In genomic region chr9:133935328-133936040, GRCh38 we compare ENCODE assay signal across 10 cellular contexts. TPM values are rescaled to one million over a fixed set of nuclear protein-coding genes. Genes with fewer than 3 reads are reported as not detected.
DNase-seq lines count a peak whose midpoint lies in the region; ATAC-seq and TF ChIP-seq lines count a peak whose summit lies in the region.
"Had no signal": no experiment of that assay in that cellular context is flagged by ENCODE, and none has a peak within 500 bp of the region (broad histone marks: within the 10 kb centered on the region; RNA-seq: fewer than 3 reads in every experiment).

No MANE protein-coding gene starts in this region.

- no peaks in the 10 kb centered on the region for H3F3A ChIP-seq in GM23338 (replicated peaks; ENCODE audit: low read depth)

- H3K9me3 ChIP-seq in ascending aorta (no peaks in the 10 kb centered on the region), right atrium auricular region (no peaks in the 10 kb centered on the region)

- CTCF ChIA-PET in activated naive CD4-positive, alpha-beta T cell treated with anti-CD3 and anti-CD28 coated beads, Interleukin-2, amount 10 ng/mL, durations not matched to agents 7 days and 5 days (lab: Charles Lee), result interaction anchor here (0.7 kb wide), 1 partner anchor 692 kb away, joined by 5 read pairs; no protein-coding TSS in a partner anchor

- ATAC-seq in GM23338, result peak; percentile 11; the same call in 2 of the 3 replicates
- ATAC-seq in natural killer cell treated with Interleukin-12 subunit alpha and Interleukin-12 subunit beta and Interleukin-15 and Interleukin-18, amount 100 ng/mL, for 72 hours, result no peak

- intact Hi-C loops in ascending aorta (cut with DNase I), result no loop called here

- H3K4me1 Mint-ChIP-seq in GM23338, result peaks cover 21% of the 10 kb centered on the region
- H3K4me1 Mint-ChIP-seq in activated naive CD4-positive, alpha-beta T cell treated with anti-CD3 and anti-CD28 coated beads, Interleukin-2, amount 10 ng/mL, durations not matched to agents 7 days and 5 days, result no peaks in the 10 kb centered on the region
- H3K4me1 Mint-ChIP-seq in natural killer cell treated with Interleukin-12 subunit alpha and Interleukin-12 subunit beta and Interleukin-15 and Interleukin-18, amount 100 ng/mL, for 72 hours (ENCODE audit: low read depth in 2 of 2), result no peaks in the 10 kb centered on the region

- H3K4me2 ChIP-seq in GM23338, result no peak overlapping the region

- H3K4me3 ChIP-seq in GM23338 (no peak overlapping the region), ascending aorta (no peak overlapping the region), right atrium auricular region (peak overlapping the region in 1 of 2 donors; percentile 11), H7 (ENCODE audit: insufficient read depth, low read depth, low read length) (no peak overlapping the region)

- H3K9me2 ChIP-seq in GM23338 (ENCODE audit: insufficient read depth), result no peaks in the 10 kb centered on the region

- peaks cover 20% of the 10 kb centered on the region for H3K36me3 Mint-ChIP-seq in GM23338 (ENCODE audit: low read depth)
- H3K36me3 Mint-ChIP-seq in activated naive CD4-positive, alpha-beta T cell treated with anti-CD3 and anti-CD28 coated beads, Interleukin-2, amount 10 ng/mL, durations not matched to agents 7 days and 5 days, result no peaks in the 10 kb centered on the region
- no peaks in the 10 kb centered on the region for H3K36me3 Mint-ChIP-seq in natural killer cell treated with Interleukin-12 subunit alpha and Interleukin-12 subunit beta and Interleukin-15 and Interleukin-18, amount 100 ng/mL, for 72 hours

- TF ChIP-seq CTCF in GM23338 (conservative IDR thresholded peaks at IDR 0.05; ENCODE audit: low read depth in 2 of 2) (no peak), ascending aorta (IDR thresholded peaks at IDR 0.05) (no peak), right atrium auricular region (IDR thresholded peaks at IDR 0.05) (no peak)

- H3K4me1 ChIP-seq in GM23338 (ENCODE audit: insufficient read depth) (no peaks in the 10 kb centered on the region), ascending aorta (no peaks in the 10 kb centered on the region), right atrium auricular region (peaks cover 0 to 26% of the 10 kb centered on the region in 2 donors)

- no peak overlapping the region for H3K27ac Mint-ChIP-seq in GM23338
- no peak overlapping the region for H3K27ac Mint-ChIP-seq in activated naive CD4-positive, alpha-beta T cell treated with anti-CD3 and anti-CD28 coated beads, Interleukin-2, amount 10 ng/mL, durations not matched to agents 7 days and 5 days
- no peak overlapping the region for H3K27ac Mint-ChIP-seq in natural killer cell treated with Interleukin-12 subunit alpha and Interleukin-12 subunit beta and Interleukin-15 and Interleukin-18, amount 100 ng/mL, for 72 hours

- H3K27me3 Mint-ChIP-seq in GM23338 (ENCODE audit: insufficient read depth, low read depth, poor library complexity), result peaks cover 2% of the 10 kb centered on the region
- H3K27me3 Mint-ChIP-seq in activated naive CD4-positive, alpha-beta T cell treated with anti-CD3 and anti-CD28 coated beads, Interleukin-2, amount 10 ng/mL, durations not matched to agents 7 days and 5 days, result no peaks in the 10 kb centered on the region
- no peaks in the 10 kb centered on the region for H3K27me3 Mint-ChIP-seq in natural killer cell treated with Interleukin-12 subunit alpha and Interleukin-12 subunit beta and Interleukin-15 and Interleukin-18, amount 100 ng/mL, for 72 hours

- DNase-seq in GM23338 (ENCODE audit: low spot score), result no peak
- no peak for DNase-seq in ascending aorta (ENCODE audit: low spot score in 2 of 2)
- peak; percentile 83 for DNase-seq in right atrium auricular region (ENCODE audit: low spot score)
- DNase-seq in renal cortical epithelial cell (ENCODE audit: low read depth), result peak; percentile 81
- DNase-seq in H7, result no peak
- DNase-seq in activated naive CD4-positive, alpha-beta T cell treated with anti-CD3 and anti-CD28 coated beads, Interleukin-2, amount 10 ng/mL, durations not matched to agents 7 days and 5 days, result no peak
- DNase-seq in natural killer cell treated with Interleukin-12 subunit alpha and Interleukin-12 subunit beta and Interleukin-15 and Interleukin-18, amount 100 ng/mL, for 72 hours (ENCODE audit: low spot score), result no peak
- no peak for DNase-seq in NCI-H774 (lab: John Stamatoyannopoulos, UW)
- DNase-seq: NCI-H1105; stimulated activated naive CD4-positive, alpha-beta T cell treated with Interleukin-2 at 50 U/mL for 16 hours had no signal

- H3K27me3 ChIP-seq in GM23338 (ENCODE audit: insufficient read depth), result no peaks in the 10 kb centered on the region
- H3K27me3 ChIP-seq in ascending aorta, result no peaks in the 10 kb centered on the region
- H3K27me3 ChIP-seq in right atrium auricular region, result no peaks in the 10 kb centered on the region
- no peaks in the 10 kb centered on the region for H3K27me3 ChIP-seq in H7 (ENCODE audit: control insufficient read depth, insufficient read depth, low read length)

- no peak overlapping the region for H3K4me3 Mint-ChIP-seq in GM23338
- no peak overlapping the region for H3K4me3 Mint-ChIP-seq in activated naive CD4-positive, alpha-beta T cell treated with anti-CD3 and anti-CD28 coated beads, Interleukin-2, amount 10 ng/mL, durations not matched to agents 7 days and 5 days
- no peak overlapping the region for H3K4me3 Mint-ChIP-seq in natural killer cell treated with Interleukin-12 subunit alpha and Interleukin-12 subunit beta and Interleukin-15 and Interleukin-18, amount 100 ng/mL, for 72 hours

- H3K79me2 ChIP-seq in GM23338 (replicated peaks; ENCODE audit: insufficient read depth), result peaks cover 24% of the 10 kb centered on the region

- H3K27ac ChIP-seq in GM23338 (ENCODE audit: low read depth) (no peak overlapping the region), ascending aorta (peak overlapping the region; percentile 14 to 48), right atrium auricular region (peak overlapping the region; percentile 60 to 73)

- peaks cover 2% of the 10 kb centered on the region; the same call in 1 of the 3 replicates for H3K9me3 Mint-ChIP-seq in GM23338
- no peaks in the 10 kb centered on the region for H3K9me3 Mint-ChIP-seq in activated naive CD4-positive, alpha-beta T cell treated with anti-CD3 and anti-CD28 coated beads, Interleukin-2, amount 10 ng/mL, durations not matched to agents 7 days and 5 days
- peaks cover 6% of the 10 kb centered on the region for H3K9me3 Mint-ChIP-seq in natural killer cell treated with Interleukin-12 subunit alpha and Interleukin-12 subunit beta and Interleukin-15 and Interleukin-18, amount 100 ng/mL, for 72 hours

- no peaks in the 10 kb centered on the region for H4K20me1 ChIP-seq in GM23338 (replicated peaks; ENCODE audit: insufficient read depth)

- H2AFZ ChIP-seq in GM23338, result no peak overlapping the region

- no peaks in the 10 kb centered on the region for H3K36me3 ChIP-seq in GM23338 (ENCODE audit: insufficient read depth)
- no peaks in the 10 kb centered on the region for H3K36me3 ChIP-seq in ascending aorta
- H3K36me3 ChIP-seq in right atrium auricular region, result no peaks in the 10 kb centered on the region
- H3K36me3 ChIP-seq in H7 (replicated peaks; ENCODE audit: control insufficient read depth, insufficient read depth, low read length), result peaks cover 1% of the 10 kb centered on the region

TF ChIP-seq in GM23338, 12 proteins besides CTCF, POLR2A, EP300 and RAD21 (continues in another document):
- TF ChIP-seq NANOG (IDR thresholded peaks at IDR 0.05; ENCODE audit: borderline replicate concordance) (no peak), ZNF331 (CRISPR knock-in tag; IDR thresholded peaks at IDR 0.05; ENCODE audit: low read depth) (no peak), STAT1 (IDR thresholded peaks at IDR 0.05; ENCODE audit: unreplicated experiment) (no peak), EZH2phosphoT487 (IDR thresholded peaks at IDR 0.05; ENCODE audit: unreplicated experiment) (no peak)

RNA-seq across cellular contexts. Expression of gene VAV2, which starts 56.6 kb away (rescaled TPM):
- 24.3 and 28.9 TPM in 2 replicates for total RNA-seq in GM23338 (2014; rRNA removed; shearing (Covaris generic))
- 7.2 and 8.1 TPM in 2 replicates for polyA plus RNA-seq in GM23338 (2016; fragmentation: Nextera tagmentation; extraction: Ambion mirVana)
- total RNA-seq in ascending aorta, result 12.7 TPM
- total RNA-seq in right atrium auricular region, result 1 to 10 TPM; 3.4 to 6.0 TPM
- 20.8 and 52.0 TPM in 2 replicates for total RNA-seq in renal cortical epithelial cell
- total RNA-seq in H7 (2014; rRNA removed; shearing (Covaris generic)), result 17.7 and 26.9 TPM in 2 replicates
- 1 to 10 TPM; 1.9 to 6.7 TPM for total RNA-seq in natural killer cell treated with Interleukin-12 subunit alpha and Interleukin-12 subunit beta and Interleukin-15 and Interleukin-18, amount 100 ng/mL, for 72 hours

Comparison
In these comparisons a context has a peak if more than half of its experiments do, and no peak if none do; other contexts are left out.
1. DNase-seq: peak in right atrium auricular region (single experiment) and renal cortical epithelial cell (single experiment); none in GM23338 (single experiment), ascending aorta (0 of 2), H7 (single experiment), activated naive CD4-positive, alpha-beta T cell treated with anti-CD3 and anti-CD28 coated beads, Interleukin-2, amount 10 ng/mL, durations not matched to agents 7 days and 5 days (single experiment), natural killer cell treated with Interleukin-12 subunit alpha and Interleukin-12 subunit beta and Interleukin-15 and Interleukin-18, amount 100 ng/mL, for 72 hours (single experiment) and NCI-H774 (single experiment).